ENCODE assay signal across 1 cellular context in the genomic region with DNA sequence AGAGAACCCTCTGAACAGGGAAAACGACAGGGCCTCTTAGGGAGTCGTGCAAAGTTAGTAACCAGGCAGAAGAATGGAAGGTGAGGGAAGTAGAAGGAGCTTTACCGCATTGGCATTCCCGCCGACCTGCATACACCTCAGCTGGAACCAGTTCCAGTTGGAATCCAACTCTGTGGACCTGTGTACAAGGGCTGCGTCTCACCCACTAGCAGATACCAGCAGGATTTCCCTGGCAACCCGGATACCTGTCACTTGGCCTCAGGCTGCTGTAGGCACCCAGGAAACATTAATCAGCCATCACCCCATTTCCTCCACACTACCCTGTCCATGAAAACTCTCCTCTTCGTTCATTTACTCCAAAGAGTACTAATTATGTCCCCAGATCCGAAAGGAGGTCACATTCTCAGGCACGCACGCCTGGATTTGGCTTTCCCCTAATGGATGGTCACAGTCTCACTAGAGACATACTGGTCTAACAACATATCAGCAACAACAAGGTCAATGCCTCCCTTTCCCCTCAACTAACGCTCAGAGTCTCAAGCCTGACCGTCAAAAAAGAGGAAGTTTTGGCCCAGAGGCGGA.
TF ChIP-seq lines count a peak whose summit lies in the region.

No MANE protein-coding gene starts in this region.

TF ChIP-seq in IMR-90, 13 proteins besides CTCF, POLR2A, EP300 and RAD21:
- 0 out of 2 replicates have a peak, but pooled peaks have one; percentile 35 for TF ChIP-seq MXI1 (IDR thresholded peaks at IDR 0.05; ENCODE audit: borderline replicate concordance, low read depth, low read length)
- no peak for TF ChIP-seq ELK1 (IDR thresholded peaks at IDR 0.05; ENCODE audit: borderline replicate concordance, low read depth, low read length)
